In genomic region chr6:53647437-53648094, GRCh38 we compare ENCODE assay signal across 9 cellular contexts. TPM values are rescaled to one million over a fixed set of nuclear protein-coding genes. Genes with fewer than 3 reads are reported as not detected.
DNase-seq lines count a peak whose midpoint lies in the region; ATAC-seq, FAIRE-seq and TF ChIP-seq lines count a peak whose summit lies in the region.
"Had no signal": no experiment of that assay in that cellular context is flagged by ENCODE, and none has a peak within 500 bp of the region (broad histone marks: within the 10 kb centered on the region; RNA-seq: fewer than 3 reads in every experiment).

No MANE protein-coding gene starts in this region.

- H3K27me3 ChIP-seq in DOHH2 (ENCODE audit: control insufficient read depth, low read length): peaks cover 12% of the 10 kb centered on the region
- H3K27me3 ChIP-seq: body of pancreas had no signal

- peak; percentile 78 for ATAC-seq in GM21515 (IDR thresholded peaks at IDR 0.05; ENCODE audit: unreplicated experiment)
- ATAC-seq in activated T-cell treated with anti-CD3 and anti-CD28 coated beads, Interleukin-2, amount 50 U/mL, for 4 hours: peak; percentile 50 to 52
- ATAC-seq: body of pancreas had no signal

- no peak for FAIRE-seq in GM12892 (lab: Jason Lieb, UNC)

- peaks cover 25% of the 10 kb centered on the region for H3K4me1 ChIP-seq in DOHH2 (ENCODE audit: control insufficient read depth, low read length)

- no peaks in the 10 kb centered on the region for H3K36me3 ChIP-seq in DOHH2 (ENCODE audit: control insufficient read depth, low read length)

- H3K4me2 ChIP-seq in DOHH2 (ENCODE audit: low read length): peak overlapping the region; percentile 54

- H4K20me1 ChIP-seq in DOHH2 (ENCODE audit: control insufficient read depth, insufficient read depth, low read depth, low read length): no peaks in the 10 kb centered on the region

- H3K9me3 ChIP-seq in DOHH2 (ENCODE audit: control insufficient read depth, insufficient read depth, low read length): no peaks in the 10 kb centered on the region
- H3K9me3 ChIP-seq: body of pancreas had no signal

- no peak overlapping the region for H3K27ac ChIP-seq in DOHH2 (ENCODE audit: low read depth, low read length)
- H3K27ac ChIP-seq: body of pancreas had no signal

- no peaks in the 10 kb centered on the region for H3K27me3 Mint-ChIP-seq in activated T-cell treated with anti-CD3 and anti-CD28 coated beads, Interleukin-2, amount 50 U/mL, for 4 hours (ENCODE audit: low read depth)

- no peaks in the 10 kb centered on the region for H3K79me2 ChIP-seq in DOHH2 (ENCODE audit: control insufficient read depth, low read length)

- H3K9me2 ChIP-seq in DOHH2 (replicated peaks; ENCODE audit: control insufficient read depth, low read length): no peaks in the 10 kb centered on the region

- peaks cover 40% of the 10 kb centered on the region for H3K4me1 Mint-ChIP-seq in activated T-cell treated with anti-CD3 and anti-CD28 coated beads, Interleukin-2, amount 50 U/mL, for 4 hours (ENCODE audit: low read depth)

- H3F3A ChIP-seq in DOHH2 (ENCODE audit: control insufficient read depth, insufficient read depth): no peaks in the 10 kb centered on the region

- DNase-seq in HT1080 (ENCODE audit: low read depth) (peak; percentile 37), NCI-H1092 treated with DMSO at 0.1 percent for 48 hours (lab: John Stamatoyannopoulos, UW) (no peak), NCI-H82 (lab: John Stamatoyannopoulos, UW) (no peak), GM12892 (ENCODE audit: insufficient read length) (no peak)
- DNase-seq in activated T-cell treated with anti-CD3 and anti-CD28 coated beads, Interleukin-2, amount 50 U/mL, for 4 hours: peak; percentile 18
- DNase-seq in stimulated activated CD8-positive, alpha-beta memory T cell treated with anti-CD3 and anti-CD28 coated beads, Interleukin-7, amount 100 ng/mL, for 24 hours (ENCODE audit: low read depth): peak; percentile 5

- TF ChIP-seq POLR2A in GM12892 (IDR thresholded peaks at IDR 0.05; ENCODE audit: low read depth, low read length): no peak

- no peaks in the 10 kb centered on the region for H3K36me3 Mint-ChIP-seq in activated T-cell treated with anti-CD3 and anti-CD28 coated beads, Interleukin-2, amount 50 U/mL, for 4 hours (ENCODE audit: insufficient read depth)

- H3K9me3 Mint-ChIP-seq in activated T-cell treated with anti-CD3 and anti-CD28 coated beads, Interleukin-2, amount 50 U/mL, for 4 hours: no peaks in the 10 kb centered on the region

- peak overlapping the region; percentile 42; the same call in 1 of the 2 replicates for H3K4me3 ChIP-seq in DOHH2 (ENCODE audit: low read length)
- H3K4me3 ChIP-seq: body of pancreas had no signal

- no peak for TF ChIP-seq CTCF in DOHH2 (IDR thresholded peaks at IDR 0.05; ENCODE audit: low read depth, low read length, poor library complexity, severe bottlenecking)

- H3K4me3 Mint-ChIP-seq in activated T-cell treated with anti-CD3 and anti-CD28 coated beads, Interleukin-2, amount 50 U/mL, for 4 hours: peak overlapping the region; percentile 44

RNA-seq across cellular contexts. Expression of gene KLHL31, which starts 18.0 kb away (rescaled TPM):
- total RNA-seq in HT1080 (2014; rRNA removed; shearing (Covaris generic)): 0.02 TPM in 1 of 2 replicates, not detected in the other
- polyA plus RNA-seq in HT1080 (2015; cell fraction: cytosol; rRNA removed): not detected in 2 replicates
- 0.03 and 0.06 TPM in 2 replicates for polyA plus RNA-seq in HT1080 (2015; cell fraction: nucleus; rRNA removed)
- total RNA-seq in activated T-cell treated with anti-CD3 and anti-CD28 coated beads, Interleukin-2, amount 50 U/mL, for 4 hours: under 1 TPM; 0.13 to 0.16 (median 0.14) TPM
- not detected for polyA plus RNA-seq in GM12892 (2012; ENCODE audit: missing spikeins)

Comparison
In these comparisons a context has a peak if more than half of its experiments do, and no peak if none do; other contexts are left out.
1. DNase-seq: peak in HT1080 (single experiment), activated T-cell treated with anti-CD3 and anti-CD28 coated beads, Interleukin-2, amount 50 U/mL, for 4 hours (single experiment) and stimulated activated CD8-positive, alpha-beta memory T cell treated with anti-CD3 and anti-CD28 coated beads, Interleukin-7, amount 100 ng/mL, for 24 hours (single experiment); none in NCI-H1092 treated with DMSO at 0.1 percent for 48 hours (single experiment), NCI-H82 (single experiment) and GM12892 (single experiment).